In genomic region chr2:152407204-152407721, GRCh38 we compare ENCODE assay signal across 8 cellular contexts.
A peak's percentile ranks its signal among the peaks of the same experiment; 100 is the strongest.
DNase-seq lines count a peak whose midpoint lies in the region; ATAC-seq and TF ChIP-seq lines count a peak whose summit lies in the region.

No MANE protein-coding gene starts in this region.

- no peaks in the 10 kb centered on the region for H3K27me3 ChIP-seq in HUES48 (ENCODE audit: control insufficient read depth, insufficient read depth, low read length)

- ATAC-seq in GM21529 (IDR thresholded peaks at IDR 0.05; ENCODE audit: unreplicated experiment): peak; percentile 90
- peak; percentile 75 to 79 for ATAC-seq in stimulated activated naive B cell treated with anti-CD40 and anti-IgM and Interleukin-4, amounts not matched to agents 10 μg/mL and 1 μg/mL and 100 μg/mL, for 72 hours (replicated peaks)
- no peak for ATAC-seq in activated CD8-positive, alpha-beta memory T cell treated with anti-CD3 and anti-CD28 coated beads, Interleukin-2, amount 10 ng/mL, durations not matched to agents 7 days and 5 days

- H3K4me3 ChIP-seq in GM12865 (ENCODE audit: low read depth, low read length): peak overlapping the region; percentile 62
- peak overlapping the region; percentile 49 for H3K4me3 ChIP-seq in HUES48 (ENCODE audit: low read depth, low read length)

- no peak for TF ChIP-seq CTCF in GM12865 (IDR thresholded peaks at IDR 0.05; ENCODE audit: insufficient read depth, low read depth, low read length, missing control alignments)

- no peaks in the 10 kb centered on the region for H3K36me3 Mint-ChIP-seq in stimulated activated naive B cell treated with anti-CD40 and anti-IgM and Interleukin-4, amounts not matched to agents 10 μg/mL and 1 μg/mL and 100 μg/mL, for 72 hours
- H3K36me3 Mint-ChIP-seq in activated CD8-positive, alpha-beta memory T cell treated with anti-CD3 and anti-CD28 coated beads, Interleukin-2, amount 10 ng/mL, durations not matched to agents 7 days and 5 days: no peaks in the 10 kb centered on the region

- DNase-seq in GM12865 (ENCODE audit: low read depth) (peak; percentile 84), astrocyte of the hippocampus (ENCODE audit: low read depth, low spot score) (peak; percentile 60), iPS-NIHi11 (ENCODE audit: low spot score) (peak; percentile 78)
- DNase-seq in stimulated activated naive B cell treated with anti-CD40 and anti-IgM and Interleukin-4, amounts not matched to agents 10 μg/mL and 1 μg/mL and 100 μg/mL, for 72 hours: peak; percentile 1
- no peak for DNase-seq in activated CD8-positive, alpha-beta memory T cell treated with anti-CD3 and anti-CD28 coated beads, Interleukin-2, amount 10 ng/mL, durations not matched to agents 7 days and 5 days
- DNase-seq in activated CD8-positive, alpha-beta memory T cell treated with anti-CD3 and anti-CD28 coated beads for 24 hours: no peak

- peak overlapping the region; percentile 83 for H3K27ac ChIP-seq in HUES48 (ENCODE audit: low read depth, low read length)

- peaks cover 77% of the 10 kb centered on the region for H3K4me1 ChIP-seq in HUES48 (ENCODE audit: control insufficient read depth, insufficient read depth, low read length)

- no peak overlapping the region for H3K9ac ChIP-seq in HUES48 (ENCODE audit: low read depth, low read length)

- H3K4me3 Mint-ChIP-seq in stimulated activated naive B cell treated with anti-CD40 and anti-IgM and Interleukin-4, amounts not matched to agents 10 μg/mL and 1 μg/mL and 100 μg/mL, for 72 hours: peak overlapping the region; percentile 39 to 64
- H3K4me3 Mint-ChIP-seq in activated CD8-positive, alpha-beta memory T cell treated with anti-CD3 and anti-CD28 coated beads, Interleukin-2, amount 10 ng/mL, durations not matched to agents 7 days and 5 days: no peak overlapping the region

- H3K9me3 Mint-ChIP-seq in stimulated activated naive B cell treated with anti-CD40 and anti-IgM and Interleukin-4, amounts not matched to agents 10 μg/mL and 1 μg/mL and 100 μg/mL, for 72 hours: no peaks in the 10 kb centered on the region
- no peaks in the 10 kb centered on the region for H3K9me3 Mint-ChIP-seq in activated CD8-positive, alpha-beta memory T cell treated with anti-CD3 and anti-CD28 coated beads, Interleukin-2, amount 10 ng/mL, durations not matched to agents 7 days and 5 days (ENCODE audit: low read depth)

- H3K4me1 Mint-ChIP-seq in stimulated activated naive B cell treated with anti-CD40 and anti-IgM and Interleukin-4, amounts not matched to agents 10 μg/mL and 1 μg/mL and 100 μg/mL, for 72 hours: peaks cover 13 to 35% of the 10 kb centered on the region in 2 donors
- H3K4me1 Mint-ChIP-seq in activated CD8-positive, alpha-beta memory T cell treated with anti-CD3 and anti-CD28 coated beads, Interleukin-2, amount 10 ng/mL, durations not matched to agents 7 days and 5 days: peaks cover 6% of the 10 kb centered on the region

- H3K27ac Mint-ChIP-seq in stimulated activated naive B cell treated with anti-CD40 and anti-IgM and Interleukin-4, amounts not matched to agents 10 μg/mL and 1 μg/mL and 100 μg/mL, for 72 hours: peak overlapping the region; percentile 63
- no peak overlapping the region for H3K27ac Mint-ChIP-seq in activated CD8-positive, alpha-beta memory T cell treated with anti-CD3 and anti-CD28 coated beads, Interleukin-2, amount 10 ng/mL, durations not matched to agents 7 days and 5 days

- H3K9me3 ChIP-seq in HUES48 (ENCODE audit: control insufficient read depth, insufficient read depth, low read length): no peaks in the 10 kb centered on the region

- CTCF ChIA-PET in activated CD8-positive, alpha-beta memory T cell treated with anti-CD3 and anti-CD28 coated beads, Interleukin-2, amount 10 ng/mL, durations not matched to agents 7 days and 5 days (lab: Charles Lee): no interaction called here

- H3K27me3 Mint-ChIP-seq in stimulated activated naive B cell treated with anti-CD40 and anti-IgM and Interleukin-4, amounts not matched to agents 10 μg/mL and 1 μg/mL and 100 μg/mL, for 72 hours: no peaks in the 10 kb centered on the region
- peaks cover 17% of the 10 kb centered on the region for H3K27me3 Mint-ChIP-seq in activated CD8-positive, alpha-beta memory T cell treated with anti-CD3 and anti-CD28 coated beads, Interleukin-2, amount 10 ng/mL, durations not matched to agents 7 days and 5 days

- H3K36me3 ChIP-seq in HUES48 (ENCODE audit: control insufficient read depth, insufficient read depth, low read length): no peaks in the 10 kb centered on the region

Comparison
In these comparisons a context has a peak if more than half of its experiments do, and no peak if none do; other contexts are left out.
1. DNase-seq: peak in GM12865 (single experiment), astrocyte of the hippocampus (single experiment), iPS-NIHi11 (single experiment) and stimulated activated naive B cell treated with anti-CD40 and anti-IgM and Interleukin-4, amounts not matched to agents 10 μg/mL and 1 μg/mL and 100 μg/mL, for 72 hours (single experiment); none in activated CD8-positive, alpha-beta memory T cell treated with anti-CD3 and anti-CD28 coated beads, Interleukin-2, amount 10 ng/mL, durations not matched to agents 7 days and 5 days (single experiment) and activated CD8-positive, alpha-beta memory T cell treated with anti-CD3 and anti-CD28 coated beads for 24 hours (single experiment).